In the genomic region with DNA sequence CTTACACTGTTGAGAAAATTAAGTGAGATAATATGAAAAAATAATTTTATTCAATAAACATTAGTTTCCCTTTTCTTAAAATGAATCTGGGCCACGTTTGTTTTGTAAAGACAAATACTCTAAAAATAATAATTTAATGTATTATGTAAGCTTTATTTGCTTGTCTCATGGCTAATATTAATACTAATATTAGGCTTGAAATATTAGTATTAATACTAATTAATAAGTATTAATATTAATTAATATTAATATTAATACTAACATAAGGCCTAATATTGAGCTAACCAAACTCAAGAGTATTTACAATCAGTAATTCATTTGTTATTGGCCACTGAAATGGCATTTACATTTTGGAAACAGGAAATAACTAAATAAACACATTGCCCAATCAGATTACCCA, we compare ENCODE assay signal across 38 cellular contexts.
"Had no signal": no experiment of that assay in that cellular context is flagged by ENCODE, and none has a peak within 500 bp of the region (broad histone marks: within the 10 kb centered on the region; RNA-seq: fewer than 3 reads in every experiment).

No MANE protein-coding gene starts in this region.

- H3K9me3 Mint-ChIP-seq: activated B cell treated with CpG ODN at 0.5 μM for 24 hours; activated naive CD4-positive, alpha-beta T cell treated with anti-CD3 and anti-CD28 coated beads, Interleukin-2, amount 10 ng/mL, durations not matched to agents 7 days and 5 days; activated naive CD8-positive, alpha-beta T cell treated with anti-CD3 and anti-CD28 coated beads, Interleukin-2, amount 10 ng/mL, durations not matched to agents 7 days and 5 days; activated T-helper 2 cell treated with anti-CD3 and anti-CD28 coated beads, Interferon-gamma antibody, Interleukin-2, Interleukin-4, amounts not matched to agents 10 μg/mL and 5 μg/mL and 100 μg/mL, durations not matched to agents 14 hours and 24 hours and 36 hours; brain; T-helper 1 cell treated with Interleukin-12 subunit alpha and Interleukin-12 subunit beta and Interleukin-4 antibody, amounts not matched to agents 30 μg/mL and 1 μg/mL, for 36 hours; T-helper 2 cell treated with Interferon-gamma antibody and Interleukin-4, amounts not matched to agents 5 μg/mL and 100 μg/mL, for 36 hours had no signal

- DNase-seq: activated B cell treated with CpG ODN at 0.5 μM for 24 hours; activated CD4-positive, alpha-beta memory T cell treated with anti-CD3 and anti-CD28 coated beads for 36 hours; activated CD4-positive, alpha-beta T cell treated with anti-CD3 and anti-CD28 coated beads for 4 hours; activated CD4-positive, alpha-beta T cell treated with anti-CD3 and anti-CD28 coated beads, Interleukin-2, amount 10 ng/mL, durations not matched to agents 24 days and 14 days; activated CD4-positive, alpha-beta T cell treated with anti-CD3 and anti-CD28 coated beads, Interleukin-2, amount 50 U/mL, for 1 hour; activated CD4-positive, alpha-beta T cell treated with anti-CD3 and anti-CD28 coated beads, Interleukin-2, amount 50 U/mL, for 4 hours; activated CD4-positive, CD25-positive, alpha-beta regulatory T cell treated with anti-CD3 and anti-CD28 coated beads, Interleukin-2, amount 50 U/mL, for 72 hours; activated CD8-positive, alpha-beta memory T cell treated with anti-CD3 and anti-CD28 coated beads, Interleukin-2, amount 50 U/mL, for 4 hours; activated CD8-positive, alpha-beta T cell treated with anti-CD3 and anti-CD28 coated beads for 36 hours; activated effector memory CD4-positive, alpha-beta T cell treated with Interleukin-2 at 50 U/mL for 16 hours; activated gamma-delta T cell; activated naive CD4-positive, alpha-beta T cell treated with anti-CD3 and anti-CD28 coated beads, Interleukin-2, amount 10 ng/mL, durations not matched to agents 7 days and 5 days; activated naive CD4-positive, alpha-beta T cell treated with Interleukin-2 at 50 U/mL for 16 hours; activated naive CD8-positive, alpha-beta T cell treated with anti-CD3 and anti-CD28 coated beads, Interleukin-2, amount 10 ng/mL, durations not matched to agents 7 days and 5 days; activated naive CD8-positive, alpha-beta T cell treated with anti-CD3 and anti-CD28 coated beads, Interleukin-2, amount 50 U/mL, for 24 hours; activated T-cell treated with anti-CD3 and anti-CD28 coated beads for 4 hours; activated T-cell treated with anti-CD3 and anti-CD28 coated beads, Interleukin-2, amount 50 U/mL, for 1 hour; activated T-cell treated with anti-CD3 and anti-CD28 coated beads, Interleukin-2, amount 50 U/mL, for 4 hours; activated T-cell treated with anti-CD3 and anti-CD28 coated beads, Interleukin-2, amount 50 U/mL, for 72 hours; amygdala; anterior cingulate cortex; caudate nucleus; cerebellar nuclear complex; T-helper 1 cell; T-helper 2 cell; T-helper 9 cell; WERI-Rb-1 had no signal

- H3K27ac ChIP-seq: ascending aorta, cardiac muscle cell, WERI-Rb-1 had no signal

- H3K4me1 ChIP-seq: ascending aorta had no signal

- H3K36me3 Mint-ChIP-seq: activated CD4-positive, alpha-beta memory T cell treated with anti-CD3 and anti-CD28 coated beads for 36 hours; activated naive CD4-positive, alpha-beta T cell treated with anti-CD3 and anti-CD28 coated beads, Interleukin-2, amount 10 ng/mL, durations not matched to agents 7 days and 5 days; activated naive CD4-positive, alpha-beta T cell treated with anti-CD3 and anti-CD28 coated beads, Interleukin-2, amount 50 U/mL, for 24 hours; activated naive CD8-positive, alpha-beta T cell; activated naive CD8-positive, alpha-beta T cell treated with anti-CD3 and anti-CD28 coated beads, Interleukin-2, amount 10 ng/mL, durations not matched to agents 7 days and 5 days; brain had no signal

- H3K27ac Mint-ChIP-seq: activated B cell treated with CpG ODN at 0.5 μM for 24 hours; activated CD4-positive, alpha-beta memory T cell treated with anti-CD3 and anti-CD28 coated beads for 36 hours; activated CD4-positive, alpha-beta T cell treated with anti-CD3 and anti-CD28 coated beads, Interleukin-2, amount 10 ng/mL, durations not matched to agents 24 days and 14 days; activated CD8-positive, alpha-beta T cell treated with anti-CD3 and anti-CD28 coated beads for 36 hours; activated naive CD4-positive, alpha-beta T cell treated with anti-CD3 and anti-CD28 coated beads, Interleukin-2, amount 10 ng/mL, durations not matched to agents 7 days and 5 days; activated naive CD4-positive, alpha-beta T cell treated with anti-CD3 and anti-CD28 coated beads, Interleukin-2, amount 50 U/mL, for 24 hours; activated naive CD8-positive, alpha-beta T cell; activated naive CD8-positive, alpha-beta T cell treated with anti-CD3 and anti-CD28 coated beads, Interleukin-2, amount 10 ng/mL, durations not matched to agents 7 days and 5 days; activated naive CD8-positive, alpha-beta T cell treated with anti-CD3 and anti-CD28 coated beads, Interleukin-2, amount 50 U/mL, for 24 hours; activated T-cell treated with anti-CD3 and anti-CD28 coated beads, Interleukin-2, amount 50 U/mL, for 72 hours; activated T-helper 1 cell treated with anti-CD3 and anti-CD28 coated beads, Interleukin-12 subunit alpha, Interleukin-12 subunit beta, Interleukin-2, Interleukin-4 antibody, amounts not matched to agents 30 ng/mL and 10 ng/mL and 1 ng/mL, durations not matched to agents 14 hours and 24 hours and 36 hours; activated T-helper 2 cell treated with anti-CD3 and anti-CD28 coated beads, Interferon-gamma antibody, Interleukin-2, Interleukin-4, amounts not matched to agents 10 μg/mL and 5 μg/mL and 100 μg/mL, durations not matched to agents 14 hours and 24 hours and 36 hours; brain; T-helper 1 cell treated with Interleukin-12 subunit alpha and Interleukin-12 subunit beta and Interleukin-4 antibody, amounts not matched to agents 30 μg/mL and 1 μg/mL, for 36 hours; T-helper 2 cell treated with Interferon-gamma antibody and Interleukin-4, amounts not matched to agents 5 μg/mL and 100 μg/mL, for 36 hours had no signal

- H3K4me3 ChIP-seq: ascending aorta, cardiac muscle cell had no signal

- ATAC-seq: activated CD8-positive, alpha-beta T cell treated with anti-CD3 and anti-CD28 coated beads for 36 hours; activated naive CD8-positive, alpha-beta T cell treated with anti-CD3 and anti-CD28 coated beads, Interleukin-2, amount 50 U/mL, for 24 hours; activated T-cell treated with anti-CD3 and anti-CD28 coated beads, Interleukin-2, amount 50 U/mL, for 4 hours; activated T-cell treated with anti-CD3 and anti-CD28 coated beads, Interleukin-2, amount 50 U/mL, for 72 hours had no signal

- H3K4me1 Mint-ChIP-seq: activated B cell treated with CpG ODN at 0.5 μM for 24 hours; activated CD4-positive, alpha-beta T cell treated with anti-CD3 and anti-CD28 coated beads, Interleukin-2, amount 10 ng/mL, durations not matched to agents 24 days and 14 days; activated naive CD4-positive, alpha-beta T cell treated with anti-CD3 and anti-CD28 coated beads, Interleukin-2, amount 10 ng/mL, durations not matched to agents 7 days and 5 days; activated naive CD4-positive, alpha-beta T cell treated with anti-CD3 and anti-CD28 coated beads, Interleukin-2, amount 50 U/mL, for 24 hours; activated naive CD8-positive, alpha-beta T cell treated with anti-CD3 and anti-CD28 coated beads, Interleukin-2, amount 10 ng/mL, durations not matched to agents 7 days and 5 days; activated naive CD8-positive, alpha-beta T cell treated with anti-CD3 and anti-CD28 coated beads, Interleukin-2, amount 50 U/mL, for 24 hours; brain; central memory CD8-positive, alpha-beta T cell had no signal

- H3K4me3 Mint-ChIP-seq: activated B cell treated with CpG ODN at 0.5 μM for 24 hours; activated CD4-positive, alpha-beta memory T cell treated with anti-CD3 and anti-CD28 coated beads for 36 hours; activated CD4-positive, alpha-beta T cell treated with anti-CD3 and anti-CD28 coated beads, Interleukin-2, amount 10 ng/mL, durations not matched to agents 24 days and 14 days; activated CD8-positive, alpha-beta T cell treated with anti-CD3 and anti-CD28 coated beads for 36 hours; activated naive CD4-positive, alpha-beta T cell treated with anti-CD3 and anti-CD28 coated beads, Interleukin-2, amount 10 ng/mL, durations not matched to agents 7 days and 5 days; activated naive CD4-positive, alpha-beta T cell treated with anti-CD3 and anti-CD28 coated beads, Interleukin-2, amount 50 U/mL, for 24 hours; activated naive CD8-positive, alpha-beta T cell; activated naive CD8-positive, alpha-beta T cell treated with anti-CD3 and anti-CD28 coated beads, Interleukin-2, amount 10 ng/mL, durations not matched to agents 7 days and 5 days; activated naive CD8-positive, alpha-beta T cell treated with anti-CD3 and anti-CD28 coated beads, Interleukin-2, amount 50 U/mL, for 24 hours; activated T-cell treated with anti-CD3 and anti-CD28 coated beads, Interleukin-2, amount 50 U/mL, for 4 hours; activated T-cell treated with anti-CD3 and anti-CD28 coated beads, Interleukin-2, amount 50 U/mL, for 72 hours; activated T-helper 1 cell treated with anti-CD3 and anti-CD28 coated beads, Interleukin-12 subunit alpha, Interleukin-12 subunit beta, Interleukin-2, Interleukin-4 antibody, amounts not matched to agents 30 ng/mL and 10 ng/mL and 1 ng/mL, durations not matched to agents 14 hours and 24 hours and 36 hours; brain; central memory CD8-positive, alpha-beta T cell; T-helper 1 cell treated with Interleukin-12 subunit alpha and Interleukin-12 subunit beta and Interleukin-4 antibody, amounts not matched to agents 30 μg/mL and 1 μg/mL, for 36 hours; T-helper 2 cell treated with Interferon-gamma antibody and Interleukin-4, amounts not matched to agents 5 μg/mL and 100 μg/mL, for 36 hours had no signal

- H3K9me3 ChIP-seq: ascending aorta had no signal

- H3K27me3 ChIP-seq: ascending aorta, cardiac muscle cell had no signal

- H3K36me3 ChIP-seq: ascending aorta, cardiac muscle cell, WERI-Rb-1 had no signal

- H3K27me3 Mint-ChIP-seq: activated B cell treated with CpG ODN at 0.5 μM for 24 hours; activated CD4-positive, alpha-beta memory T cell treated with anti-CD3 and anti-CD28 coated beads for 36 hours; activated CD4-positive, alpha-beta T cell treated with anti-CD3 and anti-CD28 coated beads, Interleukin-2, amount 10 ng/mL, durations not matched to agents 24 days and 14 days; activated CD8-positive, alpha-beta T cell treated with anti-CD3 and anti-CD28 coated beads for 36 hours; activated naive CD4-positive, alpha-beta T cell treated with anti-CD3 and anti-CD28 coated beads, Interleukin-2, amount 10 ng/mL, durations not matched to agents 7 days and 5 days; activated naive CD4-positive, alpha-beta T cell treated with anti-CD3 and anti-CD28 coated beads, Interleukin-2, amount 50 U/mL, for 24 hours; activated naive CD8-positive, alpha-beta T cell; activated naive CD8-positive, alpha-beta T cell treated with anti-CD3 and anti-CD28 coated beads, Interleukin-2, amount 10 ng/mL, durations not matched to agents 7 days and 5 days; activated naive CD8-positive, alpha-beta T cell treated with anti-CD3 and anti-CD28 coated beads, Interleukin-2, amount 50 U/mL, for 24 hours; brain; central memory CD8-positive, alpha-beta T cell had no signal

- FAIRE-seq: bronchial epithelial cell had no signal
